ENCODE assay signal across 11 cellular contexts in the genomic region with DNA sequence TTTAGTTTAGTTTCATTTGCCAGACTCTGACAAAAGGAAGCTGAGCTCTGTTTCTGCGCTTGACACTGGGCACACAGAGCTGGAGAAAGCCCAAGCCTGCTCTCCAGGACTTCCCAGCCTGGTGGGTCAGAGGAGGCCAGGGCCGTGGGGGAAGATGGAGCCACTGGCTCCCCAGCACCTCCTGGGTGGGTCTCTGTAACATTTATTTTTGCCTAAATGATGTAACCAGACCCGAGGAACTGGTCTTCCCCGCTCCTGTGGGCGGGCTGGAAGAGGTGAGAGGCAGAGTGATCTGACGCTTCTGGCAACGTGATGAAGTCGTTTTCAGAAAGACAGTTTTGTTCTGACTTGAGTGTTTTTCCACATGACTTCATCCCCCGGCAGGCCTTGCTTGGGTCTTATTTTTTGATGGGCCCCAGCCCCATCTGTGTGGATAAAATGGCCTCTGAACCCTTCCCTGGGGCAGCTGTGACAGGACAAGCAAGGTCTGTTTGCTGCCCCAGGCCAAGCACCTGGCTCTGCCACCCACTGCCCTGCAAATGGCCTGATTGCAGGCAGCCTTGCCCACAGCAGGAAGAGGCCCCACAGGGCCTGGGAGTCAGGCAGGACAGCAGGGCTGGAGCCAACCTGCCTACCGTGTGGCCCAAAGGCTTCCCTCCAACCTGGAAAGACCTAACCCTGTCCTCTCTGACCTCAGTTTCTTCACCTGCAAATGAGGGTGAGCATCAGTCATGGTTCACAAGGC.
DNase-seq lines count a peak whose midpoint lies in the region; ATAC-seq and TF ChIP-seq lines count a peak whose summit lies in the region.
"Had no signal": no experiment of that assay in that cellular context is flagged by ENCODE, and none has a peak within 500 bp of the region (broad histone marks: within the 10 kb centered on the region; RNA-seq: fewer than 3 reads in every experiment).

No MANE protein-coding gene starts in this region.

- no peak overlapping the region for H3K4me3 ChIP-seq in stomach
- H3K4me3 ChIP-seq in CD4-positive, alpha-beta memory T cell (ENCODE audit: low read length in 2 of 2) = no peak overlapping the region

- POLR2A ChIA-PET in CD4-positive, alpha-beta memory T cell (lab: Charles Lee; ENCODE audit: partially characterized antibody) = no interaction called here

- no peak for TF ChIP-seq EP300 in stomach (IDR thresholded peaks at IDR 0.05)

- H3K4me3 Mint-ChIP-seq in CD4-positive, alpha-beta memory T cell = no peak overlapping the region
- H3K4me3 Mint-ChIP-seq: naive thymus-derived CD4-positive, alpha-beta T cell had no signal

- DNase-seq in Right ventricle myocardium inferior (ENCODE audit: missing footprints) (no peak), pons (ENCODE audit: low spot score) (no peak), HT-29 (ENCODE audit: low spot score) (no peak), stomach (no peak)
- peak; percentile 56 to 57 for DNase-seq in stimulated activated CD8-positive, alpha-beta memory T cell treated with anti-CD3 and anti-CD28 coated beads, Interleukin-15, amount 100 ng/mL, for 48 hours (ENCODE audit: low read depth in 2 of 2)
- DNase-seq in CD4-positive, alpha-beta memory T cell = no peak
- DNase-seq: NCI-H2171 had no signal

- peak; percentile 64 for ATAC-seq in GM18867 (IDR thresholded peaks at IDR 0.05; ENCODE audit: unreplicated experiment)
- peak; percentile 70 for ATAC-seq in HG02973 (IDR thresholded peaks at IDR 0.05; ENCODE audit: unreplicated experiment)
- ATAC-seq in Right ventricle myocardium inferior = peak; percentile 72
- ATAC-seq: naive thymus-derived CD4-positive, alpha-beta T cell had no signal

- TF ChIP-seq POLR2A in stomach (IDR thresholded peaks at IDR 0.05) = no peak

- H3K27me3 Mint-ChIP-seq in CD4-positive, alpha-beta memory T cell = peaks cover 5 to 8% of the 10 kb centered on the region in 2 donors

- no peak overlapping the region for H3K27ac Mint-ChIP-seq in CD4-positive, alpha-beta memory T cell
- H3K27ac Mint-ChIP-seq: naive thymus-derived CD4-positive, alpha-beta T cell had no signal

- H3K9me3 Mint-ChIP-seq in CD4-positive, alpha-beta memory T cell = peaks cover 0 to 1% (median 0%) of the 10 kb centered on the region in 8 donors

- no peaks in the 10 kb centered on the region for H3K4me1 Mint-ChIP-seq in CD4-positive, alpha-beta memory T cell

- H3K36me3 ChIP-seq in stomach = no peaks in the 10 kb centered on the region
- no peaks in the 10 kb centered on the region for H3K36me3 ChIP-seq in CD4-positive, alpha-beta memory T cell (ENCODE audit: insufficient read depth, low read length)

- H3K27ac ChIP-seq in stomach = peak overlapping the region in 2 of 5 donors; percentile 36 to 66
- H3K27ac ChIP-seq in CD4-positive, alpha-beta memory T cell (ENCODE audit: low read depth, low read length) = no peak overlapping the region
- H3K27ac ChIP-seq: epithelial cell of prostate had no signal

- peaks cover 0 to 19% (median 0%) of the 10 kb centered on the region in 4 donors for H3K4me1 ChIP-seq in stomach
- no peaks in the 10 kb centered on the region for H3K4me1 ChIP-seq in CD4-positive, alpha-beta memory T cell (ENCODE audit: insufficient read depth, low read length)

- intact Hi-C loops in Right ventricle myocardium inferior (cut with DNase I) (no loop called here), stomach (cut with DNase I; ENCODE audit: low total_unique reads) (no loop called here)
- intact Hi-C loops in CD4-positive, alpha-beta memory T cell (cut with micrococcal nuclease) = no loop called here

- no peaks in the 10 kb centered on the region for H3K27me3 ChIP-seq in stomach
- H3K27me3 ChIP-seq in CD4-positive, alpha-beta memory T cell (ENCODE audit: insufficient read depth, low read length) = no peaks in the 10 kb centered on the region

- TF ChIP-seq CTCF in stomach (IDR thresholded peaks at IDR 0.05) = no peak

- H3K9me3 ChIP-seq in stomach = no peaks in the 10 kb centered on the region
- no peaks in the 10 kb centered on the region for H3K9me3 ChIP-seq in CD4-positive, alpha-beta memory T cell (ENCODE audit: control insufficient read depth in 1 of 2, low read length in 2 of 2)

- WGBS in stomach, 5 donors = 62 to 74% (median 68%) methylated on average over 9 to 10 of the region's 10 CpGs

- CTCF ChIA-PET in CD4-positive, alpha-beta memory T cell (lab: Charles Lee; ENCODE audit: partially characterized antibody) = no interaction called here

- no peaks in the 10 kb centered on the region for H3K36me3 Mint-ChIP-seq in CD4-positive, alpha-beta memory T cell
- H3K36me3 Mint-ChIP-seq: naive thymus-derived CD4-positive, alpha-beta T cell had no signal

Comparison
In these comparisons a context has a peak if more than half of its experiments do, and no peak if none do; other contexts are left out.
1. DNase-seq: peak in stimulated activated CD8-positive, alpha-beta memory T cell treated with anti-CD3 and anti-CD28 coated beads, Interleukin-15, amount 100 ng/mL, for 48 hours (2 of 2); none in Right ventricle myocardium inferior (single experiment), pons (single experiment), HT-29 (single experiment), stomach (single experiment) and CD4-positive, alpha-beta memory T cell (0 of 5).
2. Peak in every context shown above with its lines, with median percentiles within 50 percentile points of each other: ATAC-seq.